ENCODE assay signal across 7 cellular contexts in the genomic region with DNA sequence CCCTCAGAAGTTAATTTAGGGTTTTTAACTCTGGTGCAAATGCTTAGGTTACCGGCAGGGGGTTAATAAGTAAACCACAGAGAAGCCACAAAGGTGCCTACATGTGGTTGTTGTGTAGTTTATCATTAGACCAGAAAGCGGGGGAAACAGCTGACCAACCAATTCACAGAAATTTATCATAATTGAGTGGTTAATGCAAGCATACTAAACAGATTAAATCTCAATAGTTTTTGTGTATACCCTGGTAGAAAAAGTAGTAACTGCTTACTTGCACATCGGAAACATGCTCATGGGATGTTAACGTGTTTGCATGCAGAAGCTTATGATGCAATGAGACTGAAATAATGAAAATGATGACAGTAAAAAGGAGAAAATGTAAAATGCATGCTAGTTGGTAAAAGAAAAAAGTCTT.
A peak's percentile ranks its signal among the peaks of the same experiment; 100 is the strongest.
DNase-seq lines count a peak whose midpoint lies in the region; ATAC-seq, FAIRE-seq and TF ChIP-seq lines count a peak whose summit lies in the region.

No MANE protein-coding gene starts in this region.

- H3K9me3 ChIP-seq in OCI-LY7 (ENCODE audit: low read length) (no peaks in the 10 kb centered on the region), WERI-Rb-1 (ENCODE audit: severe bottlenecking) (no peaks in the 10 kb centered on the region), heart left ventricle (no peaks in the 10 kb centered on the region)

- no peaks in the 10 kb centered on the region for H3K36me3 Mint-ChIP-seq in neural crest cell (ENCODE audit: low read depth)

- no peak overlapping the region for H3K4me3 ChIP-seq in OCI-LY7 (ENCODE audit: low read depth, low read length, poor library complexity, severe bottlenecking)
- H3K4me3 ChIP-seq in WERI-Rb-1 (ENCODE audit: low read depth, low read length): no peak overlapping the region
- H3K4me3 ChIP-seq in heart left ventricle: no peak overlapping the region

- WGBS in heart left ventricle, 4 donors: 80 to 85% (median 82%) methylated on average over 4 of the region's 4 CpGs

- no peak overlapping the region for H3K4me2 ChIP-seq in OCI-LY7 (ENCODE audit: low read length)

- H3K4me1 ChIP-seq in OCI-LY7 (ENCODE audit: insufficient read depth, low read length, poor library complexity, severe bottlenecking) (no peaks in the 10 kb centered on the region), heart left ventricle (peaks cover 0 to 73% (median 45%) of the 10 kb centered on the region in 12 donors)

- H2AFZ ChIP-seq in OCI-LY7 (ENCODE audit: low read length): no peak overlapping the region

- H3K9me3 Mint-ChIP-seq in neural crest cell: no peaks in the 10 kb centered on the region

- H3K4me3 Mint-ChIP-seq in neural crest cell: no peak overlapping the region

- H3K27ac ChIP-seq in OCI-LY7 (ENCODE audit: low read depth, low read length, poor library complexity, severe bottlenecking) (no peak overlapping the region), WERI-Rb-1 (no peak overlapping the region), heart left ventricle (no peak overlapping the region)

- TF ChIP-seq POLR2A in heart left ventricle (IDR thresholded peaks at IDR 0.05): no peak

- H3K27me3 ChIP-seq in WERI-Rb-1 (ENCODE audit: insufficient read depth, low read depth, severe bottlenecking): no peaks in the 10 kb centered on the region
- H3K27me3 ChIP-seq in heart left ventricle: no peaks in the 10 kb centered on the region

- H3K9me2 ChIP-seq in OCI-LY7 (ENCODE audit: insufficient read depth, low read length): no peaks in the 10 kb centered on the region

- intact Hi-C loops in OCI-LY7 (cut with micrococcal nuclease; ENCODE audit: unreplicated experiment) (no loop called here), heart left ventricle (cut with DNase I) (no loop called here)

- no peaks in the 10 kb centered on the region for H3K27me3 Mint-ChIP-seq in neural crest cell (ENCODE audit: low read depth)

- H3K27ac Mint-ChIP-seq in neural crest cell (ENCODE audit: unreplicated experiment): no peak overlapping the region

- no peaks in the 10 kb centered on the region for H3K36me3 ChIP-seq in OCI-LY7 (ENCODE audit: insufficient read depth, low read length)
- no peaks in the 10 kb centered on the region; the same call in 1 of the 2 replicates for H3K36me3 ChIP-seq in WERI-Rb-1
- no peaks in the 10 kb centered on the region for H3K36me3 ChIP-seq in heart left ventricle

- POLR2A ChIA-PET in OCI-LY7 (lab: Charles Lee): no interaction called here

- H3K4me1 Mint-ChIP-seq in neural crest cell: peaks cover 13% of the 10 kb centered on the region

- no TSS peak for BruUV-seq in OCI-LY7 (replicated peaks; lab: Mats Ljungman, UMichigan)

- no peaks in the 10 kb centered on the region for H3K79me2 ChIP-seq in OCI-LY7 (ENCODE audit: insufficient read depth, low read depth, low read length)

- CTCF ChIA-PET in OCI-LY7 (lab: Charles Lee; ENCODE audit: unreplicated experiment): no interaction called here

- peak; percentile 41 for DNase-seq in GM19238 (ENCODE audit: insufficient read length, low spot score)
- DNase-seq in OCI-LY7 (ENCODE audit: low spot score): peak; percentile 8
- no peak for DNase-seq in neural crest cell (ENCODE audit: low read depth, low spot score)
- no peak for DNase-seq in WERI-Rb-1
- no peak for DNase-seq in heart left ventricle
- DNase-seq in D721Med (ENCODE audit: insufficient read length, low spot score): no peak

- peak; percentile 40; the same call in 1 of the 2 replicates for TF ChIP-seq CTCF in OCI-LY7 (conservative IDR thresholded peaks at IDR 0.05; ENCODE audit: low read length)
- TF ChIP-seq CTCF in neural crest cell (conservative IDR thresholded peaks at IDR 0.05): peak; percentile 40
- no peak for TF ChIP-seq CTCF in WERI-Rb-1 (IDR thresholded peaks at IDR 0.05; ENCODE audit: low read depth, low read length)
- TF ChIP-seq CTCF in heart left ventricle (IDR thresholded peaks at IDR 0.05): no peak
- TF ChIP-seq CTCF in D721Med (IDR thresholded peaks at IDR 0.05; ENCODE audit: insufficient read depth, missing control alignments): no peak

- peak; percentile 61 for ATAC-seq in HG02870 (IDR thresholded peaks at IDR 0.05; ENCODE audit: unreplicated experiment)
- ATAC-seq in heart left ventricle: no peak

- H4K20me1 ChIP-seq in OCI-LY7 (ENCODE audit: insufficient read depth, low read length): no peaks in the 10 kb centered on the region

- FAIRE-seq in D721Med (lab: Jason Lieb, UNC): no peak

Comparison
In these comparisons a context has a peak if more than half of its experiments do, and no peak if none do; other contexts are left out.
1. DNase-seq: peak in GM19238 (single experiment) and OCI-LY7 (single experiment); none in neural crest cell (single experiment), WERI-Rb-1 (single experiment), heart left ventricle (0 of 5) and D721Med (single experiment).
2. CTCF ChIP-seq: peak in OCI-LY7 (single experiment) and neural crest cell (single experiment); none in WERI-Rb-1 (single experiment), heart left ventricle (0 of 12) and D721Med (single experiment).